31 cellular contexts compared by ENCODE assay signal in the genomic region with DNA sequence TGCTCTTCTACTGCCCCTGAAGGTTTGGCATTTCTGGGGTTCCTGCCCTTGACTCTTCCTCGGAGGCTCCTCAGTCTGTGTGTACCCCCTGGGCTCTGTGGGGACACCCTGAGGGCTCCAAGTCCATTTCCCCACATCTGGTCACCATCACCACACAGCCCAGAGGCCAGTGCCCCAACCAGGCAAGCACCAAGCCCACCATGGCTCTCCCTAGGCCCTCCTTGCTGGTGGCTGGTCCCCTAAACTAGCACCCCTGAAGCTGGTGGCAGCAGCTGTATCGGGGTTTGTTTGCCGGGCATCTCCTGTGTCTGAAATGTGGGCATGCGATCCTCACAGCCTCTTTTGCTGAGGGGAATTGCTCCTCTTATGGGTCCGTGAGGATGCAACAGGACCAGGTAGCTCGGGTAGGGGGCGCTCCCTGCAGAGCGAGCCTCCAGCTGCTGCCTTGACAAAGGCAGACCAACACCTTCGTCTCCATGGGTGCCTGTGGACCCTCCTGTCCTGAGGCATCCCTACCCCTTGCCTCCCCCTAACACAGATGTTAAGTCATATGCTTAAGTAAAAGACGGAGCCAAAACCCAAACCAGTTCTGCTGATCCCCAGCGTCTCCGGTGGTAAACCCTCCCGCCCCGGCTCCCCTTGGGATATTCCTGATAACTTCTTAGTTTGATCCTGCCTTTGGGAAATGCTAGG.
"Had no signal": no experiment of that assay in that cellular context is flagged by ENCODE, and none has a peak within 500 bp of the region (broad histone marks: within the 10 kb centered on the region; RNA-seq: fewer than 3 reads in every experiment).

No MANE protein-coding gene starts in this region.

- DNase-seq: activated CD4-positive, alpha-beta memory T cell treated with anti-CD3 and anti-CD28 coated beads, Interleukin-2, amount 10 ng/mL, durations not matched to agents 7 days and 5 days; activated CD4-positive, alpha-beta T cell treated with anti-CD3 and anti-CD28 coated beads for 1 hour; activated CD4-positive, alpha-beta T cell treated with anti-CD3 and anti-CD28 coated beads for 48 hours; activated CD4-positive, CD25-positive, alpha-beta regulatory T cell; activated gamma-delta T cell treated with Interleukin-2 at 50 U/mL for 16 hours; activated naive CD4-positive, alpha-beta T cell treated with anti-CD3 and anti-CD28 coated beads, Interleukin-2, amount 10 ng/mL, durations not matched to agents 7 days and 5 days; activated naive CD8-positive, alpha-beta T cell treated with anti-CD3 and anti-CD28 coated beads, Interleukin-2, amount 50 U/mL, for 24 hours; activated T-cell treated with anti-CD3 and anti-CD28 coated beads, Interleukin-2, amount 50 U/mL, for 4 hours; anterior cingulate cortex; central memory CD4-positive, alpha-beta T cell; Kasumi-1; KBM-7; MG63; MV-4-11; NCI-H1092; NCI-H1436 treated with DMSO at 0.1 percent for 48 hours; NCI-H1694 treated with DMSO at 0.1 percent for 48 hours; NCI-H2029; NCI-H345; NCI-H524 treated with DMSO at 0.1 percent for 48 hours; RPMI8226; SIG-M5; T-helper 1 cell; T-helper 2 cell; T-helper 9 cell had no signal

- H3K4me1 Mint-ChIP-seq: activated CD4-positive, alpha-beta memory T cell treated with anti-CD3 and anti-CD28 coated beads, Interleukin-2, amount 10 ng/mL, durations not matched to agents 7 days and 5 days; activated naive CD4-positive, alpha-beta T cell treated with anti-CD3 and anti-CD28 coated beads, Interleukin-2, amount 10 ng/mL, durations not matched to agents 7 days and 5 days; activated naive CD8-positive, alpha-beta T cell treated with anti-CD3 and anti-CD28 coated beads, Interleukin-2, amount 50 U/mL, for 24 hours; brain had no signal

- H3K4me3 Mint-ChIP-seq: activated CD4-positive, alpha-beta memory T cell treated with anti-CD3 and anti-CD28 coated beads, Interleukin-2, amount 10 ng/mL, durations not matched to agents 7 days and 5 days; activated naive CD4-positive, alpha-beta T cell treated with anti-CD3 and anti-CD28 coated beads, Interleukin-2, amount 10 ng/mL, durations not matched to agents 7 days and 5 days; activated naive CD8-positive, alpha-beta T cell; activated naive CD8-positive, alpha-beta T cell treated with anti-CD3 and anti-CD28 coated beads, Interleukin-2, amount 50 U/mL, for 24 hours; activated T-cell treated with anti-CD3 and anti-CD28 coated beads, Interleukin-2, amount 50 U/mL, for 4 hours; activated T-helper 1 cell treated with anti-CD3 and anti-CD28 coated beads, Interleukin-12 subunit alpha, Interleukin-12 subunit beta, Interleukin-2, Interleukin-4 antibody, amounts not matched to agents 30 ng/mL and 10 ng/mL and 1 ng/mL, durations not matched to agents 14 hours and 24 hours and 36 hours; brain had no signal

- ATAC-seq: activated naive CD8-positive, alpha-beta T cell treated with anti-CD3 and anti-CD28 coated beads, Interleukin-2, amount 50 U/mL, for 24 hours; activated T-cell treated with anti-CD3 and anti-CD28 coated beads, Interleukin-2, amount 50 U/mL, for 4 hours; Panc1; SK-N-SH treated with all-trans-retinoic acid at 6 μM for 48 hours had no signal

- H3K27ac ChIP-seq: VCaP had no signal

- H3K27me3 ChIP-seq: MG63 had no signal

- H3K36me3 ChIP-seq: MG63 had no signal

- H3K9me3 Mint-ChIP-seq: activated CD4-positive, alpha-beta memory T cell treated with anti-CD3 and anti-CD28 coated beads, Interleukin-2, amount 10 ng/mL, durations not matched to agents 7 days and 5 days; activated naive CD4-positive, alpha-beta T cell treated with anti-CD3 and anti-CD28 coated beads, Interleukin-2, amount 10 ng/mL, durations not matched to agents 7 days and 5 days; activated naive CD8-positive, alpha-beta T cell treated with anti-CD3 and anti-CD28 coated beads, Interleukin-2, amount 50 U/mL, for 24 hours; activated T-cell treated with anti-CD3 and anti-CD28 coated beads, Interleukin-2, amount 50 U/mL, for 4 hours; activated T-helper 1 cell treated with anti-CD3 and anti-CD28 coated beads, Interleukin-12 subunit alpha, Interleukin-12 subunit beta, Interleukin-2, Interleukin-4 antibody, amounts not matched to agents 30 ng/mL and 10 ng/mL and 1 ng/mL, durations not matched to agents 14 hours and 24 hours and 36 hours had no signal

- H3K36me3 Mint-ChIP-seq: activated naive CD4-positive, alpha-beta T cell treated with anti-CD3 and anti-CD28 coated beads, Interleukin-2, amount 10 ng/mL, durations not matched to agents 7 days and 5 days; activated naive CD8-positive, alpha-beta T cell; brain had no signal

- H3K27ac Mint-ChIP-seq: activated CD4-positive, alpha-beta memory T cell treated with anti-CD3 and anti-CD28 coated beads, Interleukin-2, amount 10 ng/mL, durations not matched to agents 7 days and 5 days; activated naive CD4-positive, alpha-beta T cell treated with anti-CD3 and anti-CD28 coated beads, Interleukin-2, amount 10 ng/mL, durations not matched to agents 7 days and 5 days; activated naive CD8-positive, alpha-beta T cell; activated naive CD8-positive, alpha-beta T cell treated with anti-CD3 and anti-CD28 coated beads, Interleukin-2, amount 50 U/mL, for 24 hours; activated T-helper 1 cell treated with anti-CD3 and anti-CD28 coated beads, Interleukin-12 subunit alpha, Interleukin-12 subunit beta, Interleukin-2, Interleukin-4 antibody, amounts not matched to agents 30 ng/mL and 10 ng/mL and 1 ng/mL, durations not matched to agents 14 hours and 24 hours and 36 hours; brain had no signal
